ENCODE assay signal across 8 cellular contexts in the genomic region with DNA sequence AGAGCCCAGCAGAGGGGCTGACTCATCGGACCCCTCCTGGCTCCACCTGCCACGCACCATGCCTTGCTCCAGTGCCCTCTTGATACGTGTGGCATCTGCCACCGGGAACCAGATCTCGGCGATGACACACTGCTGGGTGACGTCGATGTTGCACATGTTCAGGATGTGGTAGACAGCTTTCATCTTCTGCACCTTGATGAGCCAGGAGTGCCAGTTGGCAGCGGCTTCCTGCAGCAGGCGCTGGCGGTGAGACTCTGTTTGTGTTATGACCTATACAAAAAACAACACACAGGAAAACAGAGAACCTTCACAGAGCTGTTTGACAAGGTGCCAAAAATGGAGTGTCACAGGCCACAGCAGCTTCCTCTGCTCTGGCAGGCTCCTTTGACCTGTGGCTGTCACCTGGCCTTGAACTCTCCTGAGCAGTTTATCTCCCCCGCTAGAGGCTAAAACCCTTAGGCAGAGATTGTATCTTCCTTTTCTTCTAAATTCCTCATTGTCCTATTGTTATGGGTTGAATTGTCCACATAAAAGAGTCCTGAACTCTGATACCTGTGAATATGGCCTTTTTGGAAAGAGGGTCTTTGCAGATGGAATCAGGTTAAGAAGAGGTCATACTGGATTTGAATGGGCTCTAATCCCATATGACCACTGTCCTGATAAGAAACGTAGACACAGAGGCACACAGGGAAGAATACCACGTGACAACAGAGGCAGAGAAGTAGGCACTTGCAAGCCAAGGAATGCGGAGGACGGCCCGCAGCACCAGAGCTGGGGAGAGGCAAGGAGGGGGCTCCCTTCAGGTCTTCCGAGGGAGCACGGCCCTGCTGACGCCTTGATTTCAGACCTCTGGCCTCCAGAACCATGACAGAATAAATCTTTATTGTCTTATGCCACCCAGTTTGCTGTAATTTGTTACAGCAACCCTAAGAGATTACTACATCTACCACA. TPM values are rescaled to one million over a fixed set of nuclear protein-coding genes. Genes with fewer than 3 reads are reported as not detected.
DNase-seq lines count a peak whose midpoint lies in the region; ATAC-seq and TF ChIP-seq lines count a peak whose summit lies in the region.

No MANE protein-coding gene starts in this region.

- H3K9me3 ChIP-seq in Panc1 (ENCODE audit: control insufficient read depth, insufficient read depth, low read depth, low read length), result no peaks in the 10 kb centered on the region

- TF ChIP-seq POLR2A in lower leg skin (IDR thresholded peaks at IDR 0.05), result no peak

- H3K4me3 ChIP-seq in Panc1 (ENCODE audit: low read depth in 2 of 2, low read length in 2 of 2) (no peak overlapping the region), lower leg skin (ENCODE audit: low read depth, poor library complexity, severe bottlenecking) (no peak overlapping the region)

- no peaks in the 10 kb centered on the region for H3K27me3 ChIP-seq in Panc1 (ENCODE audit: control insufficient read depth, insufficient read depth, low read length)

- peaks cover 8% of the 10 kb centered on the region for H3K4me1 ChIP-seq in Panc1 (ENCODE audit: control insufficient read depth, insufficient read depth, low read length)

- BruUV-seq in Panc1 (replicated peaks; lab: Mats Ljungman, UMichigan), result no TSS peak

- intact Hi-C loops in Panc1 (cut with micrococcal nuclease; ENCODE audit: unreplicated experiment) (no loop called here), lower leg skin (cut with DNase I; ENCODE audit: low total_unique reads) (no loop called here)

- WGBS in lower leg skin, 2 donors, result 63 to 76% methylated on average over 18 to 20 of the region's 20 CpGs

- H3K27ac ChIP-seq in Panc1 (ENCODE audit: low read length), result no peak overlapping the region

- ATAC-seq in GM18870 (IDR thresholded peaks at IDR 0.05; ENCODE audit: unreplicated experiment) (peak; percentile 81), HG03135 (IDR thresholded peaks at IDR 0.05; ENCODE audit: unreplicated experiment) (peak; percentile 80), Panc1 (peak; percentile 91)
- ATAC-seq in stimulated activated naive CD8-positive, alpha-beta T cell treated with anti-CD3 and anti-CD28 coated beads, Interleukin-15, Interleukin-2, amounts not matched to agents 100 U/mL and 50 U/mL, for 24 hours, result peak; percentile 97

- DNase-seq in Panc1 (ENCODE audit: low read depth, low spot score) (peak; percentile 100), lower leg skin (ENCODE audit: low spot score in 2 of 2) (peak; percentile 69 to 90), G401 (ENCODE audit: low spot score) (no peak), GM10266 (ENCODE audit: extremely low spot score) (no peak)
- DNase-seq in activated effector memory CD4-positive, alpha-beta T cell treated with Interleukin-2 at 50 U/mL for 16 hours, result peak; percentile 90
- peak; percentile 83 for DNase-seq in stimulated activated naive CD8-positive, alpha-beta T cell treated with anti-CD3 and anti-CD28 coated beads, Interleukin-15, Interleukin-2, amounts not matched to agents 100 U/mL and 50 U/mL, for 24 hours

- CTCF ChIA-PET in Panc1 (lab: Charles Lee), result no interaction called here

- TF ChIP-seq CTCF in Panc1 (IDR thresholded peaks at IDR 0.05) (no peak), lower leg skin (IDR thresholded peaks at IDR 0.05) (no peak), GM10266 (IDR thresholded peaks at IDR 0.05; ENCODE audit: control insufficient read depth, insufficient read depth, low read depth, missing control alignments) (no peak)

- in situ Hi-C loops in Panc1 (cut with HindIII; ENCODE audit: low pct_unique_long_range_greater_than_20kb, low sequenced_read_pairs) (no loop called here), G401 (cut with HindIII; ENCODE audit: low sequenced_read_pairs) (no loop called here)

- H3K36me3 ChIP-seq in Panc1 (ENCODE audit: control insufficient read depth, insufficient read depth, low read length), result no peaks in the 10 kb centered on the region

- POLR2A ChIA-PET in Panc1 (lab: Charles Lee), result no interaction called here

RNA-seq across cellular contexts. Expression of gene TMEM213, which starts 45.0 kb away (rescaled TPM):
- total RNA-seq in Panc1 (2021; ENCODE audit: unreplicated experiment), result not detected
- not detected for polyA plus RNA-seq in Panc1 (2012; ENCODE audit: insufficient read length)
- total RNA-seq in lower leg skin, result 10 to 100 TPM in 1 of 4 donors, 1 to 10 TPM in 3; 2.5 to 13.3 (median 6.5) TPM
- not detected in 2 replicates for total RNA-seq in G401 (2014; rRNA removed; shearing (Covaris generic))

RNA-seq across cellular contexts. Expression of gene ATP6V0A4, which starts 45.2 kb away (rescaled TPM):
- total RNA-seq in Panc1 (2021; ENCODE audit: unreplicated experiment) (0.15 TPM), lower leg skin (10 to 100 TPM in 2 of 4 donors, 1 to 10 TPM in 2; 6.0 to 34.1 (median 19.6) TPM)
- not detected for polyA plus RNA-seq in Panc1 (2012; ENCODE audit: insufficient read length)
- not detected in 2 replicates for total RNA-seq in G401 (2014; rRNA removed; shearing (Covaris generic))

RNA-seq across cellular contexts. Expression of gene SVOPL, which starts 51.7 kb away (rescaled TPM):
- total RNA-seq in Panc1 (2021; ENCODE audit: unreplicated experiment), result not detected
- polyA plus RNA-seq in Panc1 (2012; ENCODE audit: insufficient read length), result not detected
- total RNA-seq in lower leg skin, result 1 to 10 TPM in 1 of 4 donors, under 1 TPM in 1, not detected in 2; 0.21 to 1.6 TPM
- not detected in 2 replicates for total RNA-seq in G401 (2014; rRNA removed; shearing (Covaris generic))

Comparison
In these comparisons a context has a peak if more than half of its experiments do, and no peak if none do; other contexts are left out.
1. DNase-seq: peak in Panc1 (single experiment), activated effector memory CD4-positive, alpha-beta T cell treated with Interleukin-2 at 50 U/mL for 16 hours (single experiment), lower leg skin (2 of 2) and stimulated activated naive CD8-positive, alpha-beta T cell treated with anti-CD3 and anti-CD28 coated beads, Interleukin-15, Interleukin-2, amounts not matched to agents 100 U/mL and 50 U/mL, for 24 hours (single experiment); none in G401 (single experiment) and GM10266 (single experiment).
2. Peak in every context shown above with its lines, with median percentiles within 50 percentile points of each other: ATAC-seq.